Comparison of ENCODE assay signal across 8 cellular contexts in the genomic region with DNA sequence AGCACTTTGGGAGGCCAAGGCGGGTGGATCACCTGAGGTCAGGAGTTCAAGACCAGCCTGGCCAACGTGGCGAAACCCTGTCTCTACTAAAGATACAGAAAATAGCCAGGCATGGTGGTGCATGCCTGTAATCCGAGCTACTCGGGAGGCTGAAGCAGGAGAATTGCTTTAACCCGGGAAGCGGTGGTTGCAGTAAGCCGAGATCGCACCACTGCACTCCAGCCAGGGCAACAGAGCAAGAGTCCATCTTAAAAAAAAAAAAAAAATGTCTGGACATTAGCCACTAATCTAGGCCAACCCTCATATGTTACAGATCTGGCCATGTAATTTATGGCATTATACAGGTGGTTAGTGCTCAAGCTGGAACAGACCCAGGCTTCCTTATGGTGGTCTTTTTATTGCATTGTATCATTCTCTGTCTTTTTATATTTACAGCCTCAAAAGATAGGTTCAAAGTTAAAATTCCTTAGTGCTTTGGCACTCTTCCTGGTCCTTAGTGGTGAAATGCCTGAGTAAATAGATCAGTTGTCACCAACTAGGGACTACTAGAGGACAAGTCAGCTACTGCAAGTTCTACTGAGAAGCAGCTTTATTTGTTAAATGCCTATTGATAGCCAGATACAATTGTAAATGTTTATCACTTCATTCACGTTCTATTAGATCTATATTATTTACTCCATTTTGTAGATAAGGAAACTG. TPM values are rescaled to one million over a fixed set of nuclear protein-coding genes. Genes with fewer than 3 reads are reported as not detected.
DNase-seq lines count a peak whose midpoint lies in the region; ATAC-seq and TF ChIP-seq lines count a peak whose summit lies in the region.

No MANE protein-coding gene starts in this region.

- no peak overlapping the region for H2AFZ ChIP-seq in OCI-LY3 (ENCODE audit: low read depth, low read length)

- peaks cover 15% of the 10 kb centered on the region for H3K36me3 Mint-ChIP-seq in stimulated activated memory B cell treated with anti-CD40 and anti-IgM and Interleukin-4, amounts not matched to agents 10 μg/mL and 1 μg/mL and 100 μg/mL, for 72 hours

- H3K27me3 ChIP-seq in OCI-LY3 (ENCODE audit: low read depth, low read length) (no peaks in the 10 kb centered on the region), esophagus muscularis mucosa (no peaks in the 10 kb centered on the region), sigmoid colon (no peaks in the 10 kb centered on the region)

- H3K79me2 ChIP-seq in OCI-LY3 (ENCODE audit: low read length): no peaks in the 10 kb centered on the region

- no peaks in the 10 kb centered on the region for H3K4me1 Mint-ChIP-seq in stimulated activated memory B cell treated with anti-CD40 and anti-IgM and Interleukin-4, amounts not matched to agents 10 μg/mL and 1 μg/mL and 100 μg/mL, for 72 hours

- intact Hi-C loops in esophagus muscularis mucosa (cut with DNase I) (no loop called here), sigmoid colon (cut with DNase I) (no loop called here)

- ATAC-seq in stimulated activated memory B cell treated with anti-CD40 and anti-IgM and Interleukin-4, amounts not matched to agents 10 μg/mL and 1 μg/mL and 100 μg/mL, for 72 hours: no peak
- no peak for ATAC-seq in omental fat pad (ENCODE audit: low FRiP score)

- H3K4me3 Mint-ChIP-seq in stimulated activated memory B cell treated with anti-CD40 and anti-IgM and Interleukin-4, amounts not matched to agents 10 μg/mL and 1 μg/mL and 100 μg/mL, for 72 hours: no peak overlapping the region

- H3K36me3 ChIP-seq in OCI-LY3 (replicated peaks; ENCODE audit: low read depth, low read length): no peaks in the 10 kb centered on the region
- H3K36me3 ChIP-seq in esophagus muscularis mucosa: peaks cover 0 to 22% (median 12%) of the 10 kb centered on the region in 4 donors
- peaks cover 0 to 12% (median 0%) of the 10 kb centered on the region in 4 donors for H3K36me3 ChIP-seq in sigmoid colon

- H3K27ac ChIP-seq in OCI-LY3 (ENCODE audit: low read length) (no peak overlapping the region), esophagus muscularis mucosa (replicated peaks in 1 of 4) (peak overlapping the region in 3 of 4 donors; percentile 39 to 77 (median 76)), sigmoid colon (peak overlapping the region; percentile 71 to 82 (median 76))

- no peak overlapping the region for H3K4me2 ChIP-seq in OCI-LY3 (ENCODE audit: low read length)

- TF ChIP-seq EP300 in esophagus muscularis mucosa (IDR thresholded peaks at IDR 0.05): no peak
- TF ChIP-seq EP300 in sigmoid colon (IDR thresholded peaks at IDR 0.05): no peak

- no peaks in the 10 kb centered on the region for H3K9me3 Mint-ChIP-seq in stimulated activated memory B cell treated with anti-CD40 and anti-IgM and Interleukin-4, amounts not matched to agents 10 μg/mL and 1 μg/mL and 100 μg/mL, for 72 hours

- H3K9me3 ChIP-seq in OCI-LY3 (ENCODE audit: insufficient read depth, low read length): no peaks in the 10 kb centered on the region
- no peaks in the 10 kb centered on the region for H3K9me3 ChIP-seq in esophagus muscularis mucosa
- no peaks in the 10 kb centered on the region for H3K9me3 ChIP-seq in sigmoid colon

- no peaks in the 10 kb centered on the region for H3K27me3 Mint-ChIP-seq in stimulated activated memory B cell treated with anti-CD40 and anti-IgM and Interleukin-4, amounts not matched to agents 10 μg/mL and 1 μg/mL and 100 μg/mL, for 72 hours

- no peak overlapping the region for H3K9ac ChIP-seq in OCI-LY3 (ENCODE audit: low read length)

- TF ChIP-seq CTCF in GM13977 (IDR thresholded peaks at IDR 0.05; ENCODE audit: extremely low read depth, insufficient read depth, missing control alignments): peak; percentile 39
- peak; percentile 28; the same call in 1 of the 2 replicates for TF ChIP-seq CTCF in OCI-LY3 (IDR thresholded peaks at IDR 0.05; ENCODE audit: low read depth, low read length)
- peak; percentile 7 to 44 (median 15) for TF ChIP-seq CTCF in esophagus muscularis mucosa (IDR thresholded peaks at IDR 0.05)
- TF ChIP-seq CTCF in sigmoid colon (IDR thresholded peaks at IDR 0.05): peak in 1 of 4 experiments; percentile 20
- no peak for TF ChIP-seq CTCF in omental fat pad (IDR thresholded peaks at IDR 0.05)

- H3K4me3 ChIP-seq in OCI-LY3 (ENCODE audit: low read length) (no peak overlapping the region), esophagus muscularis mucosa (no peak overlapping the region), sigmoid colon (no peak overlapping the region)

- no peak overlapping the region for H3K27ac Mint-ChIP-seq in stimulated activated memory B cell treated with anti-CD40 and anti-IgM and Interleukin-4, amounts not matched to agents 10 μg/mL and 1 μg/mL and 100 μg/mL, for 72 hours

- WGBS in esophagus muscularis mucosa: 88% methylated on average over 10 of the region's 10 CpGs
- WGBS in sigmoid colon, 2 donors: 46 to 77% methylated on average over 10 of the region's 10 CpGs

- in situ Hi-C loops in GM13977 (cut with MboI; ENCODE audit: low pct_unique_long_range_greater_than_20kb, low sequenced_read_pairs, unreplicated experiment): no loop called here

- DNase-seq in GM13977 (ENCODE audit: low spot score) (no peak), esophagus muscularis mucosa (ENCODE audit: extremely low spot score) (no peak), sigmoid colon (no peak), omental fat pad (ENCODE audit: low spot score) (no peak), NCI-H2227 treated with DMSO at 0.1 percent for 48 hours (lab: John Stamatoyannopoulos, UW) (no peak)
- no peak for DNase-seq in stimulated activated naive CD4-positive, alpha-beta T cell treated with Interleukin-2 at 50 U/mL for 16 hours (lab: John Stamatoyannopoulos, UW)

- H3K4me1 ChIP-seq in OCI-LY3 (ENCODE audit: low read length): no peaks in the 10 kb centered on the region
- H3K4me1 ChIP-seq in esophagus muscularis mucosa: peaks cover 24 to 84% (median 72%) of the 10 kb centered on the region in 4 donors
- peaks cover 0 to 84% (median 62%) of the 10 kb centered on the region in 4 donors for H3K4me1 ChIP-seq in sigmoid colon

- no peaks in the 10 kb centered on the region for H4K20me1 ChIP-seq in OCI-LY3 (ENCODE audit: insufficient read depth, low read length)

- no peak for TF ChIP-seq POLR2A in esophagus muscularis mucosa (IDR thresholded peaks at IDR 0.05; ENCODE audit: low read depth)
- no peak for TF ChIP-seq POLR2A in sigmoid colon (IDR thresholded peaks at IDR 0.05)

RNA-seq across cellular contexts. Expression of gene STARD9, which starts 16.0 kb away (rescaled TPM):
- total RNA-seq in esophagus muscularis mucosa (10 to 100 TPM; 14.2 to 46.9 (median 33.3) TPM), sigmoid colon (100 to 1,000 TPM in 1 of 4 donors, 10 to 100 TPM in 3; 36.4 to 125 (median 49.4) TPM), omental fat pad (10 to 100 TPM; 16.5 to 77.1 (median 20.7) TPM)
- polyA plus RNA-seq in sigmoid colon: 1 to 10 TPM in 1 of 3 donors, under 1 TPM in 2; 0.60 to 5.7 (median 0.69) TPM

RNA-seq across cellular contexts. Expression of gene HAUS2, which starts 42.7 kb away (rescaled TPM):
- total RNA-seq in esophagus muscularis mucosa (10 to 100 TPM; 13.2 to 28.2 (median 16.0) TPM), sigmoid colon (10 to 100 TPM; 18.3 to 24.6 (median 20.1) TPM), omental fat pad (10 to 100 TPM; 24.6 to 41.9 (median 28.6) TPM)
- 10 to 100 TPM; 11.1 to 15.1 (median 12.6) TPM for polyA plus RNA-seq in sigmoid colon

RNA-seq across cellular contexts. Expression of gene LRRC57, which starts 42.8 kb away (rescaled TPM):
- total RNA-seq in esophagus muscularis mucosa (10 to 100 TPM; 12.8 to 20.1 (median 17.3) TPM), sigmoid colon (10 to 100 TPM in 3 of 4 donors, 1 to 10 TPM in 1; 9.2 to 24.6 (median 11.4) TPM), omental fat pad (10 to 100 TPM; 12.1 to 26.6 (median 19.3) TPM)
- polyA plus RNA-seq in sigmoid colon: 10 to 100 TPM in 2 of 3 donors, 1 to 10 TPM in 1; 8.4 to 16.4 (median 11.5) TPM

Comparison
In these comparisons a context has a peak if more than half of its experiments do, and no peak if none do; other contexts are left out.
1. CTCF ChIP-seq: peak in GM13977 (single experiment), OCI-LY3 (single experiment) and esophagus muscularis mucosa (3 of 3); none in omental fat pad (0 of 3).